In the genomic region with DNA sequence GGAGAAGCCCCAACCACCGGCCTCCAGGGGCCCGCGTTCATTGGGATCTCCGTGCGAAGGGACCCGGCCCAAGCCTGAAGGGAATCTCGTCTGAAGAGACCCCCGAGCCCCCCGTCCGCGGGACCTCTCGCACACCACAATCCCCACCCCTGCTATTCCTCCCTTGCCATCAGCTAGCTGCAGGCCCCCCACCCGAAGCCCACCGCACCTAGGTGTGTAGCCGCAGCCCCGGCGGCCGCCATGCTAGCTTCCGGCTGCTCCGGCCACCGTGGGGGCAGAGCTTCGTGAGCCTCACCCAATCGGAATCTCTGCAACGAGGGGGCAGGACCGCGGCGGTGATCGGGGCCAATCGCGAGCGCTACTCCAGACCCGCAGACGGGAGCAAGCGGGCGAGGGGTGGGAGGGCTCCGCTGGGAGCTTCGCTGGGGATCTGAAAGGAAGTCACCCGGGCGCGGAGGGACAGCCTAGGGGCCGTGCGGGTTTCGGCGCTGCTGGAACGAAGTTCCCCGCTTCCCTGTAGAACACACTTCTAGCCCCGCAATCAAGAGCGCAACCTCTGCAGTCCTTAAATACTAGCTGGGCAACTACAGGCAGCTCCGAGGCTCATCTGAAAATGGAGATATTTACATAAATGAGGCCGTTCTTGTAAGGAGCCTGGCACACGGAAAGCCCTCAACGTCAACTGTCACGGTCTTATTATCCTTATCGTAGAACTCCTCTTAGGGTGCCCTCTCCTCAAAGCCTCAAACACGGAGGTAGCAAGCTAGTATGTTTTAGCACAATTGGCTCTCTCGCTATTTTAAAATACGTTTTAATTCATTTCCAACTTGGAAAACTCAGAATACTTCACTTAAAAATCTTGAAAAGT, we compare ENCODE assay signal across 8 cellular contexts. TPM values are rescaled to one million over a fixed set of nuclear protein-coding genes. Genes with fewer than 3 reads are reported as not detected.
A peak's percentile ranks its signal among the peaks of the same experiment; 100 is the strongest.
DNase-seq lines count a peak whose midpoint lies in the region; ATAC-seq and TF ChIP-seq lines count a peak whose summit lies in the region.

TSS of gene PIGS (minus strand) at position 270 of the 868 bp plus-strand sequence. CDS start at position 242, 28 bp downstream.

- no peaks in the 10 kb centered on the region for H3K27me3 ChIP-seq in gastroesophageal sphincter
- H3K27me3 ChIP-seq in neutrophil, result no peaks in the 10 kb centered on the region

- DNase-seq in GF-D8 (lab: John Stamatoyannopoulos, UW) (peak; percentile 43), HEK293T (ENCODE audit: extremely low spot score) (peak; percentile 88), NAMALWA (ENCODE audit: low spot score) (peak; percentile 94), SK-N-MC (ENCODE audit: low read depth, low spot score) (no peak)
- peak; percentile 97 for DNase-seq in activated naive CD4-positive, alpha-beta T cell treated with anti-CD3 and anti-CD28 coated beads, Interleukin-2, amount 10 ng/mL, durations not matched to agents 7 days and 5 days

- TF ChIP-seq POLR2A in gastroesophageal sphincter (IDR thresholded peaks at IDR 0.05), result peak; percentile 72 to 76

- H3K4me3 ChIP-seq in SK-N-MC, result peak within 1 kb of the TSS; percentile 95
- peak within 1 kb of the TSS; percentile 74 to 94 for H3K4me3 ChIP-seq in gastroesophageal sphincter
- peak within 1 kb of the TSS; percentile 88 to 92 for H3K4me3 ChIP-seq in neutrophil (ENCODE audit: low read depth in 1 of 2, low read length in 1 of 2)

- no peak within 1 kb of the TSS for H3K27ac ChIP-seq in SK-N-MC
- H3K27ac ChIP-seq in gastroesophageal sphincter, result peak within 1 kb of the TSS; percentile 81 to 88 (median 85)
- H3K27ac ChIP-seq in neutrophil, result peak within 1 kb of the TSS; percentile 73

- peak; percentile 99 for ATAC-seq in gastroesophageal sphincter

- peak within 1 kb of the TSS; percentile 97 for H3K4me3 Mint-ChIP-seq in activated naive CD4-positive, alpha-beta T cell treated with anti-CD3 and anti-CD28 coated beads, Interleukin-2, amount 10 ng/mL, durations not matched to agents 7 days and 5 days

- H3K9me3 Mint-ChIP-seq in activated naive CD4-positive, alpha-beta T cell treated with anti-CD3 and anti-CD28 coated beads, Interleukin-2, amount 10 ng/mL, durations not matched to agents 7 days and 5 days, result no peaks in the 10 kb centered on the region

- CTCF ChIA-PET in HEK293T (lab: Yijun Ruan, JAX), result interaction anchor here (0.6 to 1.6 kb wide), 5 partner anchors 20 to 155 kb away, joined by 3 to 5 read pairs (median 4); no protein-coding TSS in a partner anchor
- CTCF ChIA-PET in activated naive CD4-positive, alpha-beta T cell treated with anti-CD3 and anti-CD28 coated beads, Interleukin-2, amount 10 ng/mL, durations not matched to agents 7 days and 5 days (lab: Charles Lee), result interaction anchor here (0.7 to 2.9 kb wide), 5 partner anchors 9 to 77 kb away, joined by 3 to 23 read pairs (median 3); partner anchors contain the start of gene BLTP2

- POLR2A ChIA-PET in HEK293T (lab: Yijun Ruan, JAX), result interaction anchor here (0.6 to 3.6 kb wide), 27 partner anchors 9 to 236 kb away, joined by 3 to 35 read pairs (median 6); partner anchors contain the start of genes BLTP2, FOXN1, RPL23A and SDF2

- peak within 1 kb of the TSS; percentile 89 for H3K9ac ChIP-seq in SK-N-MC (ENCODE audit: insufficient read length)

- TF ChIP-seq CTCF in gastroesophageal sphincter (IDR thresholded peaks at IDR 0.05) (peak in 2 of 4 experiments; percentile 7 to 14), neutrophil (IDR thresholded peaks at IDR 0.05) (peak; percentile 38), subcutaneous adipose tissue (IDR thresholded peaks at IDR 0.05; ENCODE audit: low read depth) (no peak)

- H3K4me1 ChIP-seq in gastroesophageal sphincter, result peaks cover 0 to 51% (median 12%) of the 10 kb centered on the region in 3 donors
- H3K4me1 ChIP-seq in neutrophil (ENCODE audit: control insufficient read depth in 1 of 2, insufficient read depth in 1 of 2, low read depth in 1 of 2, low read length in 1 of 2), result peaks cover 45 to 52% of the 10 kb centered on the region in 2 experiments

- no peaks in the 10 kb centered on the region for H3K27me3 Mint-ChIP-seq in activated naive CD4-positive, alpha-beta T cell treated with anti-CD3 and anti-CD28 coated beads, Interleukin-2, amount 10 ng/mL, durations not matched to agents 7 days and 5 days

- TF ChIP-seq EP300 in gastroesophageal sphincter (IDR thresholded peaks at IDR 0.05), result no peak

- H3K9me3 ChIP-seq in SK-N-MC (ENCODE audit: low read depth, low read length) (no peaks in the 10 kb centered on the region), gastroesophageal sphincter (no peaks in the 10 kb centered on the region), neutrophil (no peaks in the 10 kb centered on the region)

- H3K27ac Mint-ChIP-seq in activated naive CD4-positive, alpha-beta T cell treated with anti-CD3 and anti-CD28 coated beads, Interleukin-2, amount 10 ng/mL, durations not matched to agents 7 days and 5 days, result peak within 1 kb of the TSS; percentile 95

- 0 to 3% methylated on average over 8 to 9 of the region's 57 CpGs for WGBS in gastroesophageal sphincter (ENCODE audit: low coverage in 1 of 2), 2 donors

- H3K4me1 Mint-ChIP-seq in activated naive CD4-positive, alpha-beta T cell treated with anti-CD3 and anti-CD28 coated beads, Interleukin-2, amount 10 ng/mL, durations not matched to agents 7 days and 5 days, result peaks cover 73% of the 10 kb centered on the region

- peaks cover 49% of the 10 kb centered on the region for H3K36me3 Mint-ChIP-seq in activated naive CD4-positive, alpha-beta T cell treated with anti-CD3 and anti-CD28 coated beads, Interleukin-2, amount 10 ng/mL, durations not matched to agents 7 days and 5 days

- H3K36me3 ChIP-seq in SK-N-MC (ENCODE audit: insufficient read depth, low read length) (no peaks in the 10 kb centered on the region; the same call in 1 of the 2 replicates), gastroesophageal sphincter (peaks cover 0 to 17% of the 10 kb centered on the region in 2 donors), neutrophil (no peaks in the 10 kb centered on the region)

TF ChIP-seq in HEK293T, 16 proteins besides CTCF, POLR2A, EP300 and RAD21:
- TF ChIP-seq NFRKB (IDR thresholded peaks at IDR 0.05) (no peak), L3MBTL2 (conservative IDR thresholded peaks at IDR 0.05) (no peak), SP1 (IDR thresholded peaks at IDR 0.05) (no peak), BHLHE40 (IDR thresholded peaks at IDR 0.05; ENCODE audit: borderline replicate concordance) (no peak), ELF4 (IDR thresholded peaks at IDR 0.05) (no peak), TARDBP (IDR thresholded peaks at IDR 0.05) (no peak)

RNA-seq across cellular contexts. Expression of gene PIGS, which starts in this region (rescaled TPM):
- 10 to 100 TPM; 40.8 to 90.4 (median 64.5) TPM for total RNA-seq in gastroesophageal sphincter
- 10 to 100 TPM; 34.9 to 86.7 (median 46.9) TPM for total RNA-seq in subcutaneous adipose tissue
